8 cellular contexts compared by ENCODE assay signal in the genomic region with DNA sequence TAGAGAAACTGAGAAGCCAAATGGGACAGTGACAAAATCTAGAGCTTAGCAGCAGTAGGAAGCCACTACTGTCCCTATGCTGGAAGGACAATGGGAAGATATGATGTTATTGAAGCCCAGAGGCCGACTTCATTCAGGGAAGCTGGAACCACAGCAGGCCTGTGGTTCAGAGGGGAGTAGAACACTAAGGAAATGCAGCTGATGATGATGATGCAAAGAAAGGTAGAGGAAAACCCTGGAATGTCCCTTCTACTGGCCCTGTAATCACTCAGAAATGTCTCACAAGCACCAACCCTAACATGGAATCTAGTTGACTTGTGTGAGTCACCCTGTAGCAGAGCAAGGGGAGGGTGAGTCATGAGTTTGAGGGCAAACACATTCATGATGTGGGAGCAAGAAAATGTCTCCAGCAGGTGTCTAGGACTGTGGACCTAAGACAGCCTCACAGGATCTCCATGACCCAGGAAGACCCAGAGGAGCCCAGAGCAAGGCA. TPM values are rescaled to one million over a fixed set of nuclear protein-coding genes. Genes with fewer than 3 reads are reported as not detected.
DNase-seq lines count a peak whose midpoint lies in the region; ATAC-seq, FAIRE-seq and TF ChIP-seq lines count a peak whose summit lies in the region.

No MANE protein-coding gene starts in this region.

- no peak for TF ChIP-seq POLR2A in endothelial cell of umbilical vein (IDR thresholded peaks at IDR 0.05; ENCODE audit: low read depth, low read length)

- H3K4me2 ChIP-seq in endothelial cell of umbilical vein (ENCODE audit: insufficient read depth, low read length), result peak overlapping the region; percentile 23

- H3K27me3 ChIP-seq in endothelial cell of umbilical vein (ENCODE audit: control insufficient read depth in 2 of 2, insufficient read depth in 2 of 2, low read length in 2 of 2) (no peaks in the 10 kb centered on the region), small intestine (ENCODE audit: control insufficient read depth in 2 of 2, insufficient read depth in 2 of 2, low read length in 2 of 2) (no peaks in the 10 kb centered on the region)

- CTCF ChIA-PET in endothelial cell of umbilical vein (lab: Charles Lee), result interaction anchor here (0.5 to 5.1 kb wide), 5 partner anchors 15 to 190 kb away, joined by 3 to 62 read pairs (median 5); no protein-coding TSS in a partner anchor

- H3K9me1 ChIP-seq in endothelial cell of umbilical vein (replicated peaks; ENCODE audit: control insufficient read depth, extremely low read depth, insufficient read depth, low read length), result no peaks in the 10 kb centered on the region

- H3K27ac ChIP-seq in endothelial cell of umbilical vein (ENCODE audit: insufficient read depth, low read depth, low read length) (peak overlapping the region; percentile 98), small intestine (ENCODE audit: low read depth in 1 of 2, low read length in 1 of 2) (no peak overlapping the region)

- H2AFZ ChIP-seq in endothelial cell of umbilical vein (ENCODE audit: low read depth, low read length), result no peak overlapping the region

- no TSS peak for BruUV-seq in endothelial cell of umbilical vein (replicated peaks; lab: Mats Ljungman, UMichigan)

- H4K20me1 ChIP-seq in endothelial cell of umbilical vein (replicated peaks; ENCODE audit: control insufficient read depth, extremely low read depth, insufficient read depth, low read length), result no peaks in the 10 kb centered on the region

- POLR2A ChIA-PET in endothelial cell of umbilical vein (lab: Charles Lee), result interaction anchor here (1.2 kb wide), 1 partner anchor 16 kb away, joined by 3 read pairs; no protein-coding TSS in a partner anchor

- FAIRE-seq in RCC 7860 (lab: Jason Lieb, UNC) (peak; percentile 99), endothelial cell of umbilical vein (lab: Jason Lieb, UNC) (peak; percentile 92), small intestine (lab: Jason Lieb, UNC) (no peak)

- peak in 1 of 2 donors; percentile 8 for TF ChIP-seq CTCF in endothelial cell of umbilical vein (IDR thresholded peaks at IDR 0.05; ENCODE audit: extremely low read depth in 1 of 2, insufficient read depth in 1 of 2, low read depth in 1 of 2, low read length in 2 of 2)

- H3K9me3 ChIP-seq in endothelial cell of umbilical vein (replicated peaks; ENCODE audit: control insufficient read depth, insufficient read depth, low read length) (no peaks in the 10 kb centered on the region), small intestine (ENCODE audit: control insufficient read depth, low read depth) (no peaks in the 10 kb centered on the region)

- peaks cover 66% of the 10 kb centered on the region for H3K4me1 ChIP-seq in endothelial cell of umbilical vein (ENCODE audit: control insufficient read depth, extremely low read depth, insufficient read depth, low read length)
- H3K4me1 ChIP-seq in small intestine (ENCODE audit: control insufficient read depth in 2 of 2, insufficient read depth in 1 of 2, low read depth in 1 of 2, low read length in 1 of 2), result no peaks in the 10 kb centered on the region

- intact Hi-C loops in endothelial cell of umbilical vein (cut with micrococcal nuclease), result loop anchor here (1.0 to 2.0 kb wide), 2 partner anchors 38 to 117 kb away; no protein-coding TSS in a partner anchor

- dilution Hi-C loops in endothelial cell of umbilical vein (cut with MboI; ENCODE audit: extremely low pct_ligation_motif_present, low sequenced_read_pairs), result no loop called here

- H3K36me3 ChIP-seq in endothelial cell of umbilical vein (ENCODE audit: control insufficient read depth in 2 of 2, extremely low read depth in 1 of 2, insufficient read depth in 2 of 2, low read length in 2 of 2) (no peaks in the 10 kb centered on the region), small intestine (ENCODE audit: control insufficient read depth in 2 of 2, insufficient read depth in 2 of 2, low read length in 2 of 2) (no peaks in the 10 kb centered on the region)

- H3K4me3 ChIP-seq in endothelial cell of umbilical vein (replicated peaks in 1 of 3; ENCODE audit: insufficient read depth in 1 of 3, low read depth in 1 of 3, low read length in 3 of 3), result no peak overlapping the region
- H3K4me3 ChIP-seq in small intestine (ENCODE audit: low read depth in 1 of 2, low read length in 2 of 2), result no peak overlapping the region

- peak; percentile 99 for DNase-seq in Daoy (ENCODE audit: low read depth)
- DNase-seq in RCC 7860 (ENCODE audit: low spot score), result peak; percentile 100
- DNase-seq in endothelial cell of umbilical vein (ENCODE audit: low read depth, low spot score), result peak; percentile 94
- DNase-seq in small intestine, result peak; percentile 3
- DNase-seq in retina, result no peak
- no peak for DNase-seq in left lobe of liver (ENCODE audit: low spot score)
- no peak for DNase-seq in NAMALWA (ENCODE audit: low spot score)

- peak overlapping the region; percentile 95 for H3K9ac ChIP-seq in endothelial cell of umbilical vein (replicated peaks; ENCODE audit: extremely low read depth, insufficient read depth, low read length)

- 84 to 95% (median 93%) methylated on average over 1 of the region's 1 CpG for WGBS in small intestine, 3 donors

- no peak for ATAC-seq in left lobe of liver
- ATAC-seq in HG03095 (IDR thresholded peaks at IDR 0.05; ENCODE audit: unreplicated experiment), result no peak

- no peaks in the 10 kb centered on the region for H3K79me2 ChIP-seq in endothelial cell of umbilical vein (ENCODE audit: control insufficient read depth, insufficient read depth, low read length)

TF ChIP-seq in endothelial cell of umbilical vein, 7 proteins besides CTCF, POLR2A, EP300 and RAD21:
- peak; percentile 95 for TF ChIP-seq POLR2AphosphoS5 (IDR thresholded peaks at IDR 0.05; ENCODE audit: insufficient read depth, low read depth, low read length)
- TF ChIP-seq MYC (IDR thresholded peaks at IDR 0.05; ENCODE audit: low read depth, low read length), result no peak
- TF ChIP-seq MAX (IDR thresholded peaks at IDR 0.05; ENCODE audit: insufficient read depth, insufficient read length), result no peak
- peak; percentile 100 for TF ChIP-seq JUN (IDR thresholded peaks at IDR 0.05; ENCODE audit: borderline replicate concordance, insufficient read depth, insufficient read length, low read depth)
- no peak for TF ChIP-seq EZH2 (IDR thresholded peaks at IDR 0.05; ENCODE audit: borderline replicate concordance, low read depth, low read length, severe bottlenecking)
- TF ChIP-seq FOS (IDR thresholded peaks at IDR 0.05; ENCODE audit: borderline replicate concordance, insufficient read depth, low read length), result peak; percentile 100
- peak; percentile 75 for TF ChIP-seq GATA2 (IDR thresholded peaks at IDR 0.05; ENCODE audit: insufficient read depth, insufficient read length, low read depth, low read length)

RNA-seq across cellular contexts. Expression of gene LRRC17, which starts 37.1 kb away (rescaled TPM):
- 88.4 and 107 TPM in 2 replicates for total RNA-seq in Daoy (2014; rRNA removed; shearing (Covaris generic))
- 22.7 and 31.9 TPM in 2 replicates for total RNA-seq in endothelial cell of umbilical vein
- polyA plus RNA-seq in endothelial cell of umbilical vein, result 27.1 and 33.7 TPM in 2 replicates
- polyA plus RNA-seq in endothelial cell of umbilical vein (2011; cell fraction: cytosol; rRNA removed), result 40.7 and 43.1 TPM in 2 replicates
- 23.9 and 34.4 TPM in 2 replicates for polyA plus RNA-seq in endothelial cell of umbilical vein (2011; cell fraction: nucleus; rRNA removed)
- 34.1 and 35.1 TPM in 2 replicates for polyA plus RNA-seq in endothelial cell of umbilical vein (2012)
- polyA minus RNA-seq in endothelial cell of umbilical vein, result 19.6 and 27.8 TPM in 2 replicates
- polyA minus RNA-seq in endothelial cell of umbilical vein (2011; cell fraction: cytosol; rRNA and poly(A)+ RNA removed), result not detected
- polyA minus RNA-seq in endothelial cell of umbilical vein (2011; cell fraction: nucleus; rRNA and poly(A)+ RNA removed), result 11.8 and 21.0 TPM in 2 replicates
- under 1 TPM in 2 of 3 donors, not detected in 1; 0.27 to 0.61 TPM for polyA plus RNA-seq in small intestine
- total RNA-seq in left lobe of liver, result 0.83 TPM

Comparison
In these comparisons a context has a peak if more than half of its experiments do, and no peak if none do; other contexts are left out.
1. DNase-seq: peak in Daoy (single experiment), RCC 7860 (single experiment), endothelial cell of umbilical vein (single experiment) and small intestine (single experiment); none in retina (single experiment), left lobe of liver (single experiment) and NAMALWA (single experiment).
2. RNA of gene LRRC17, which starts 37.1 kb away (total RNA-seq): 88.4 to 107 TPM in Daoy and 22.7 to 31.9 TPM in endothelial cell of umbilical vein; 0.83 TPM in left lobe of liver (single experiment); every median in the first group is over 10 times any median in the second.